ENCODE assay signal across 14 cellular contexts in genomic region chr2:197207106-197207505, GRCh38.
DNase-seq lines count a peak whose midpoint lies in the region; ATAC-seq and TF ChIP-seq lines count a peak whose summit lies in the region.
"Had no signal": no experiment of that assay in that cellular context is flagged by ENCODE, and none has a peak within 500 bp of the region (broad histone marks: within the 10 kb centered on the region; RNA-seq: fewer than 3 reads in every experiment).

No MANE protein-coding gene starts in this region.

- CTCF ChIA-PET in activated B cell treated with CpG ODN at 0.5 μM for 24 hours (lab: Charles Lee): interaction anchor here (0.7 to 4.0 kb wide), 7 partner anchors 10 to 105 kb away, joined by 3 to 26 read pairs (median 7); no protein-coding TSS in a partner anchor

- no peak for TF ChIP-seq POLR2A in stomach (IDR thresholded peaks at IDR 0.05)

- H3K4me1 ChIP-seq in stomach: peaks cover 13 to 72% (median 38%) of the 10 kb centered on the region in 4 donors

- peaks cover 17% of the 10 kb centered on the region for H3K36me3 Mint-ChIP-seq in activated T-cell treated with anti-CD3 and anti-CD28 coated beads, Interleukin-2, amount 50 U/mL, for 4 hours (ENCODE audit: insufficient read depth)
- peaks cover 30% of the 10 kb centered on the region for H3K36me3 Mint-ChIP-seq in activated B cell treated with CpG ODN at 0.5 μM for 24 hours (ENCODE audit: low read depth)

- H3K27ac Mint-ChIP-seq in activated B cell treated with CpG ODN at 0.5 μM for 24 hours: peak overlapping the region; percentile 98
- H3K27ac Mint-ChIP-seq: HFFc6 had no signal

- no peaks in the 10 kb centered on the region for H3K27me3 ChIP-seq in stomach
- H3K27me3 ChIP-seq: SJCRH30 had no signal

- H3K27me3 Mint-ChIP-seq in activated T-cell treated with anti-CD3 and anti-CD28 coated beads, Interleukin-2, amount 50 U/mL, for 4 hours (ENCODE audit: low read depth): no peaks in the 10 kb centered on the region
- H3K27me3 Mint-ChIP-seq in activated B cell treated with CpG ODN at 0.5 μM for 24 hours: no peaks in the 10 kb centered on the region

- no peaks in the 10 kb centered on the region for H3K9me3 ChIP-seq in stomach
- H3K9me3 ChIP-seq: SJCRH30 had no signal

- POLR2A ChIA-PET in activated B cell treated with CpG ODN at 0.5 μM for 24 hours (lab: Charles Lee): interaction anchor here (0.5 to 5.8 kb wide), 11 partner anchors 9 to 1036 kb away, joined by 3 to 57 read pairs (median 4); partner anchors contain the start of genes ANKRD44 and STK17B

- TF ChIP-seq CTCF in activated B cell treated with CpG ODN at 0.5 μM for 24 hours (IDR thresholded peaks at IDR 0.05): no peak
- TF ChIP-seq CTCF in stomach (IDR thresholded peaks at IDR 0.05): no peak

- intact Hi-C loops in activated B cell treated with CpG ODN at 0.5 μM for 24 hours (cut with micrococcal nuclease) (loop anchor here (2.0 to 10.0 kb wide), 5 partner anchors 16 to 962 kb away; no protein-coding TSS in a partner anchor), stomach (cut with DNase I; ENCODE audit: low total_unique reads) (no loop called here)

- H3K4me3 ChIP-seq in stomach: no peak overlapping the region
- H3K4me3 ChIP-seq: SJCRH30 had no signal

- peak overlapping the region in 4 of 5 donors; percentile 5 to 76 (median 32) for H3K27ac ChIP-seq in stomach
- H3K27ac ChIP-seq: SJCRH30 had no signal

- peak overlapping the region; percentile 25 for H3K4me3 Mint-ChIP-seq in activated T-cell treated with anti-CD3 and anti-CD28 coated beads, Interleukin-2, amount 50 U/mL, for 4 hours
- peak overlapping the region; percentile 68 for H3K4me3 Mint-ChIP-seq in activated B cell treated with CpG ODN at 0.5 μM for 24 hours
- H3K4me3 Mint-ChIP-seq: HFFc6 had no signal

- TF ChIP-seq EP300 in stomach (IDR thresholded peaks at IDR 0.05): no peak

- H3K36me3 ChIP-seq in stomach: no peaks in the 10 kb centered on the region
- H3K36me3 ChIP-seq: SJCRH30 had no signal

- peaks cover 90% of the 10 kb centered on the region for H3K4me1 Mint-ChIP-seq in activated T-cell treated with anti-CD3 and anti-CD28 coated beads, Interleukin-2, amount 50 U/mL, for 4 hours (ENCODE audit: low read depth)
- peaks cover 92% of the 10 kb centered on the region for H3K4me1 Mint-ChIP-seq in activated B cell treated with CpG ODN at 0.5 μM for 24 hours

- no peaks in the 10 kb centered on the region for H3K9me3 Mint-ChIP-seq in activated T-cell treated with anti-CD3 and anti-CD28 coated beads, Interleukin-2, amount 50 U/mL, for 4 hours
- no peaks in the 10 kb centered on the region for H3K9me3 Mint-ChIP-seq in activated B cell treated with CpG ODN at 0.5 μM for 24 hours
- H3K9me3 Mint-ChIP-seq: HFFc6 had no signal

- no peak for ATAC-seq in activated T-cell treated with anti-CD3 and anti-CD28 coated beads, Interleukin-2, amount 50 U/mL, for 4 hours
- ATAC-seq in activated B cell treated with CpG ODN at 0.5 μM for 24 hours (ENCODE audit: low read depth) (no peak), SK-N-SH treated with all-trans-retinoic acid at 6 μM for 48 hours (no peak), GM21367 (IDR thresholded peaks at IDR 0.05; ENCODE audit: unreplicated experiment) (no peak)

- DNase-seq in activated T-cell treated with anti-CD3 and anti-CD28 coated beads, Interleukin-2, amount 50 U/mL, for 4 hours: no peak
- no peak for DNase-seq in activated T-cell treated with anti-CD3 and anti-CD28 coated beads, Interleukin-2, amount 50 U/mL, for 1 hour
- DNase-seq in activated B cell treated with CpG ODN at 0.5 μM for 24 hours: no peak
- DNase-seq in glomerular visceral epithelial cell (ENCODE audit: extremely low spot score): peak; percentile 66
- DNase-seq in stomach: no peak
- no peak for DNase-seq in NCI-H1930 (lab: John Stamatoyannopoulos, UW)
- DNase-seq: activated CD4-positive, alpha-beta T cell treated with anti-CD3 and anti-CD28 coated beads, Interleukin-2, amount 50 U/mL, for 4 hours; anterior cingulate cortex; HFFc6; NCI-H187; nucleus accumbens had no signal

- 45 to 69% (median 54%) methylated on average over 2 of the region's 2 CpGs for WGBS in stomach, 5 donors

TF ChIP-seq in SK-N-SH treated with all-trans-retinoic acid at 6 μM for 48 hours, 23 proteins besides CTCF, POLR2A, EP300 and RAD21:
- TF ChIP-seq TCF4 (CRISPR knock-in tag; IDR thresholded peaks at IDR 0.05; ENCODE audit: borderline replicate concordance) (no peak), CSDC2 (CRISPR knock-in tag; IDR thresholded peaks at IDR 0.05) (no peak), ZNF8 (CRISPR knock-in tag; IDR thresholded peaks at IDR 0.05) (no peak), SNAI2 (CRISPR knock-in tag; IDR thresholded peaks at IDR 0.05) (no peak), CSRNP3 (CRISPR knock-in tag; IDR thresholded peaks at IDR 0.05) (no peak), OSR1 (CRISPR knock-in tag; IDR thresholded peaks at IDR 0.05) (no peak), ZFP30 (CRISPR knock-in tag; IDR thresholded peaks at IDR 0.05) (no peak), ARNTL (CRISPR knock-in tag; IDR thresholded peaks at IDR 0.05; ENCODE audit: borderline replicate concordance, low read depth) (no peak), CREB5 (CRISPR knock-in tag; IDR thresholded peaks at IDR 0.05; ENCODE audit: low read depth) (no peak), ZFP3 (CRISPR knock-in tag; IDR thresholded peaks at IDR 0.05) (no peak), PPARA (CRISPR knock-in tag; IDR thresholded peaks at IDR 0.05; ENCODE audit: borderline replicate concordance) (no peak), BACH2 (CRISPR knock-in tag; IDR thresholded peaks at IDR 0.05; ENCODE audit: borderline replicate concordance) (no peak), ZNF565 (CRISPR knock-in tag; conservative IDR thresholded peaks at IDR 0.05; ENCODE audit: low read depth) (no peak)
- TF ChIP-seq, protein P1, sequence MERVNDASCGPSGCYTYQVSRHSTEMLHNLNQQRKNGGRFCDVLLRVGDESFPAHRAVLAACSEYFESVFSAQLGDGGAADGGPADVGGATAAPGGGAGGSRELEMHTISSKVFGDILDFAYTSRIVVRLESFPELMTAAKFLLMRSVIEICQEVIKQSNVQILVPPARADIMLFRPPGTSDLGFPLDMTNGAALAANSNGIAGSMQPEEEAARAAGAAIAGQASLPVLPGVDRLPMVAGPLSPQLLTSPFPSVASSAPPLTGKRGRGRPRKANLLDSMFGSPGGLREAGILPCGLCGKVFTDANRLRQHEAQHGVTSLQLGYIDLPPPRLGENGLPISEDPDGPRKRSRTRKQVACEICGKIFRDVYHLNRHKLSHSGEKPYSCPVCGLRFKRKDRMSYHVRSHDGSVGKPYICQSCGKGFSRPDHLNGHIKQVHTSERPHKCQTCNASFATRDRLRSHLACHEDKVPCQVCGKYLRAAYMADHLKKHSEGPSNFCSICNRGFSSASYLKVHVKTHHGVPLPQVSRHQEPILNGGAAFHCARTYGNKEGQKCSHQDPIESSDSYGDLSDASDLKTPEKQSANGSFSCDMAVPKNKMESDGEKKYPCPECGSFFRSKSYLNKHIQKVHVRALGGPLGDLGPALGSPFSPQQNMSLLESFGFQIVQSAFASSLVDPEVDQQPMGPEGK (CRISPR knock-in tag; IDR thresholded peaks at IDR 0.05; ENCODE audit: borderline replicate concordance): no peak
- TF ChIP-seq, protein P2, sequence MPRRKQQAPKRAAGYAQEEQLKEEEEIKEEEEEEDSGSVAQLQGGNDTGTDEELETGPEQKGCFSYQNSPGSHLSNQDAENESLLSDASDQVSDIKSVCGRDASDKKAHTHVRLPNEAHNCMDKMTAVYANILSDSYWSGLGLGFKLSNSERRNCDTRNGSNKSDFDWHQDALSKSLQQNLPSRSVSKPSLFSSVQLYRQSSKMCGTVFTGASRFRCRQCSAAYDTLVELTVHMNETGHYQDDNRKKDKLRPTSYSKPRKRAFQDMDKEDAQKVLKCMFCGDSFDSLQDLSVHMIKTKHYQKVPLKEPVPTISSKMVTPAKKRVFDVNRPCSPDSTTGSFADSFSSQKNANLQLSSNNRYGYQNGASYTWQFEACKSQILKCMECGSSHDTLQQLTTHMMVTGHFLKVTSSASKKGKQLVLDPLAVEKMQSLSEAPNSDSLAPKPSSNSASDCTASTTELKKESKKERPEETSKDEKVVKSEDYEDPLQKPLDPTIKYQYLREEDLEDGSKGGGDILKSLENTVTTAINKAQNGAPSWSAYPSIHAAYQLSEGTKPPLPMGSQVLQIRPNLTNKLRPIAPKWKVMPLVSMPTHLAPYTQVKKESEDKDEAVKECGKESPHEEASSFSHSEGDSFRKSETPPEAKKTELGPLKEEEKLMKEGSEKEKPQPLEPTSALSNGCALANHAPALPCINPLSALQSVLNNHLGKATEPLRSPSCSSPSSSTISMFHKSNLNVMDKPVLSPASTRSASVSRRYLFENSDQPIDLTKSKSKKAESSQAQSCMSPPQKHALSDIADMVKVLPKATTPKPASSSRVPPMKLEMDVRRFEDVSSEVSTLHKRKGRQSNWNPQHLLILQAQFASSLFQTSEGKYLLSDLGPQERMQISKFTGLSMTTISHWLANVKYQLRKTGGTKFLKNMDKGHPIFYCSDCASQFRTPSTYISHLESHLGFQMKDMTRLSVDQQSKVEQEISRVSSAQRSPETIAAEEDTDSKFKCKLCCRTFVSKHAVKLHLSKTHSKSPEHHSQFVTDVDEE (CRISPR knock-in tag; IDR thresholded peaks at IDR 0.05): no peak
